Comparison of ENCODE assay signal across 2 cellular contexts in genomic region chr13:24916464-24916863, GRCh38.
TF ChIP-seq lines count a peak whose summit lies in the region.

No MANE protein-coding gene starts in this region.

TF ChIP-seq in IMR-90, 13 proteins besides CTCF, POLR2A, EP300 and RAD21 (continued from another document):
- TF ChIP-seq ELK1 (IDR thresholded peaks at IDR 0.05; ENCODE audit: borderline replicate concordance, low read depth, low read length) (no peak), CEBPB (IDR thresholded peaks at IDR 0.05; ENCODE audit: low read depth, low read length) (no peak), RFX5 (IDR thresholded peaks at IDR 0.05; ENCODE audit: low read depth, low read length) (no peak)

TF ChIP-seq in WTC11, 78 proteins besides CTCF, POLR2A, EP300 and RAD21 (continued from another document):
- TF ChIP-seq USF1 (CRISPR knock-in tag; IDR thresholded peaks at IDR 0.05) (no peak), NFE2L1 (CRISPR knock-in tag; IDR thresholded peaks at IDR 0.05) (no peak), HMGA2 (CRISPR knock-in tag; IDR thresholded peaks at IDR 0.05) (no peak), SOX15 (CRISPR knock-in tag; IDR thresholded peaks at IDR 0.05) (no peak), FOXK1 (CRISPR knock-in tag; IDR thresholded peaks at IDR 0.05) (no peak)
